1 cellular context compared by ENCODE assay signal in the genomic region with DNA sequence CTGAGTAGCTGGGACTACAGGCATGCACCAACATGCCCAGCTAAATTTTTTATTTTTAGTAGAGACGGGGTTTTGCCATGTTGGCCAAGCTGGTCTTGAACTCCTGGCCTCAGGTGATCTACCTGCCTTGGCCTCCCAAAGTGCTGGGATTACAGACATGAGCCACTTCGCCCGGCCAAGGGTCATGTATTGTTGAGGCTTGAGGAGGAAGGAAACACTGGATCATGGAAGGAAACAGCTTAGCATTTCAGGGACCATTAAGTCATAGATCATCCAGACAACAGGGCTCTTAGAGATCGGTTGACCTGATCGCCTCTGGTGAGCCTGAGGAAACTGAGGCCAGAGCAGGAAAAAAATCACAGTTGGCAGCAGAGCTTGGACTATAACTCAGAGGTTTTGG.
A peak's percentile ranks its signal among the peaks of the same experiment; 100 is the strongest.
TF ChIP-seq lines count a peak whose summit lies in the region.

No MANE protein-coding gene starts in this region.

TF ChIP-seq in endothelial cell of umbilical vein, 7 proteins besides CTCF, POLR2A, EP300 and RAD21:
- TF ChIP-seq POLR2AphosphoS5 (IDR thresholded peaks at IDR 0.05; ENCODE audit: insufficient read depth, low read depth, low read length) = peak; percentile 17
